In genomic region chr12:40016960-40017359, GRCh38 we compare ENCODE assay signal across 13 cellular contexts.
A peak's percentile ranks its signal among the peaks of the same experiment; 100 is the strongest.
DNase-seq lines count a peak whose midpoint lies in the region; ATAC-seq, FAIRE-seq and TF ChIP-seq lines count a peak whose summit lies in the region.
"Had no signal": no experiment of that assay in that cellular context is flagged by ENCODE, and none has a peak within 500 bp of the region (broad histone marks: within the 10 kb centered on the region; RNA-seq: fewer than 3 reads in every experiment).

No MANE protein-coding gene starts in this region.

- no peak overlapping the region for H3K4me3 ChIP-seq in A549
- H3K4me3 ChIP-seq in HFF-Myc (replicated peaks; ENCODE audit: low read depth, low read length) = no peak overlapping the region
- no peak overlapping the region for H3K4me3 ChIP-seq in astrocyte of the spinal cord (ENCODE audit: low read depth, low read length)
- H3K4me3 ChIP-seq in hepatocyte = no peak overlapping the region
- no peak overlapping the region for H3K4me3 ChIP-seq in esophagus squamous epithelium
- H3K4me3 ChIP-seq: MG63, tibial artery had no signal

- POLR2A ChIA-PET in A549 (lab: Yijun Ruan, JAX) = no interaction called here

- no peak overlapping the region for H2AFZ ChIP-seq in hepatocyte

- H3K9me3 ChIP-seq in A549 (no peaks in the 10 kb centered on the region), hepatocyte (ENCODE audit: low read depth) (no peaks in the 10 kb centered on the region), esophagus squamous epithelium (no peaks in the 10 kb centered on the region)
- H3K9me3 ChIP-seq: MG63, tibial artery had no signal

- no peaks in the 10 kb centered on the region for H4K20me1 ChIP-seq in hepatocyte (ENCODE audit: insufficient read depth, poor library complexity, severe bottlenecking)

- H3K36me3 ChIP-seq in hepatocyte (replicated peaks; ENCODE audit: insufficient read depth, low read depth) (no peaks in the 10 kb centered on the region), esophagus squamous epithelium (no peaks in the 10 kb centered on the region)
- H3K36me3 ChIP-seq: MG63, tibial artery had no signal

- DNase-seq in A549 (ENCODE audit: low read depth in 1 of 2, low spot score in 1 of 2) (peak; percentile 18 to 74), HFF-Myc (ENCODE audit: extremely low read depth, low read depth) (peak; percentile 6), astrocyte of the spinal cord (ENCODE audit: low read depth, low spot score) (peak; percentile 43), hepatocyte (ENCODE audit: low spot score) (peak; percentile 42), esophagus squamous epithelium (lab: John Stamatoyannopoulos, UW) (no peak), middle frontal gyrus (ENCODE audit: extremely low spot score, low spot score) (no peak)
- DNase-seq: activated CD4-positive, alpha-beta T cell treated with anti-CD3 and anti-CD28 coated beads for 48 hours; effector CD8-positive, alpha-beta T cell; MG63; T-cell; tibial artery had no signal

- TF ChIP-seq CTCF in A549 (IDR thresholded peaks at IDR 0.05) (no peak), HFF-Myc (IDR thresholded peaks at IDR 0.05; ENCODE audit: low read depth, low read length, missing control alignments) (no peak), astrocyte of the spinal cord (IDR thresholded peaks at IDR 0.05; ENCODE audit: low read depth, low read length) (no peak), hepatocyte (IDR thresholded peaks at IDR 0.05; ENCODE audit: poor library complexity) (no peak), esophagus squamous epithelium (IDR thresholded peaks at IDR 0.05) (no peak)

- H3K27me3 ChIP-seq in hepatocyte (no peaks in the 10 kb centered on the region), esophagus squamous epithelium (no peaks in the 10 kb centered on the region)
- H3K27me3 ChIP-seq: MG63, tibial artery had no signal

- peaks cover 28% of the 10 kb centered on the region for H3K4me1 ChIP-seq in A549
- H3K4me1 ChIP-seq in hepatocyte (ENCODE audit: insufficient read depth) = no peaks in the 10 kb centered on the region
- no peaks in the 10 kb centered on the region for H3K4me1 ChIP-seq in esophagus squamous epithelium

- H3K27ac ChIP-seq in A549 (0 out of 6 replicates have a peak overlapping the region, but pooled peaks have one; percentile 1 to 25), hepatocyte (peak overlapping the region; percentile 80), esophagus squamous epithelium (no peak overlapping the region)
- H3K27ac ChIP-seq: tibial artery had no signal

- H3K4me2 ChIP-seq in A549 (peak overlapping the region; percentile 49), hepatocyte (no peak overlapping the region)

- no peak for TF ChIP-seq RAD21 in A549 (conservative IDR thresholded peaks at IDR 0.05 in 1 of 2, IDR thresholded peaks at IDR 0.05 in 1 of 2)

- no peaks in the 10 kb centered on the region for H3K79me2 ChIP-seq in hepatocyte

- peak; percentile 18 for FAIRE-seq in A549 (lab: Jason Lieb, UNC)

- H3K9me2 ChIP-seq in hepatocyte (replicated peaks; ENCODE audit: insufficient read depth) = no peaks in the 10 kb centered on the region

- peak; percentile 77 to 93; a peak in 5 of 6 replicates for ATAC-seq in A549
- ATAC-seq in GM18519 (IDR thresholded peaks at IDR 0.05; ENCODE audit: low FRiP score, unreplicated experiment) = no peak
- ATAC-seq in GM19023 (IDR thresholded peaks at IDR 0.05; ENCODE audit: unreplicated experiment) = no peak
- ATAC-seq: T-cell had no signal

- 27% methylated on average over 3 of the region's 3 CpGs for WGBS in A549 (ENCODE audit: missing lambda C conversion rate)
- WGBS in hepatocyte (ENCODE audit: low lambda C conversion rate, missing lambda C conversion rate) = 45% methylated on average over 3 of the region's 3 CpGs
- 63 to 85% methylated on average over 3 of the region's 3 CpGs for WGBS in esophagus squamous epithelium, 2 donors

- in situ Hi-C loops in astrocyte of the spinal cord (cut with HindIII; ENCODE audit: low sequenced_read_pairs) = no loop called here

- intact Hi-C loops in esophagus squamous epithelium (cut with DNase I) = no loop called here

- no peak for TF ChIP-seq EP300 in A549 (IDR thresholded peaks at IDR 0.05)

- CTCF ChIA-PET in A549 (lab: Yijun Ruan, JAX) = no interaction called here

- TF ChIP-seq POLR2A in A549 (IDR thresholded peaks at IDR 0.05; ENCODE audit: low read length) (no peak), esophagus squamous epithelium (IDR thresholded peaks at IDR 0.05) (no peak)

TF ChIP-seq in A549, 52 proteins besides CTCF, POLR2A, EP300 and RAD21:
- TF ChIP-seq PBX3 (IDR thresholded peaks at IDR 0.05) = no peak
- TF ChIP-seq ZFP36 (IDR thresholded peaks at IDR 0.05; ENCODE audit: borderline replicate concordance, partially characterized antibody) = peak; percentile 0
- TF ChIP-seq MAFK (IDR thresholded peaks at IDR 0.05; ENCODE audit: partially characterized antibody) = peak; percentile 9
- no peak for TF ChIP-seq BHLHE40 (IDR thresholded peaks at IDR 0.05; ENCODE audit: low read depth, low read length)
- TF ChIP-seq, protein P1, sequence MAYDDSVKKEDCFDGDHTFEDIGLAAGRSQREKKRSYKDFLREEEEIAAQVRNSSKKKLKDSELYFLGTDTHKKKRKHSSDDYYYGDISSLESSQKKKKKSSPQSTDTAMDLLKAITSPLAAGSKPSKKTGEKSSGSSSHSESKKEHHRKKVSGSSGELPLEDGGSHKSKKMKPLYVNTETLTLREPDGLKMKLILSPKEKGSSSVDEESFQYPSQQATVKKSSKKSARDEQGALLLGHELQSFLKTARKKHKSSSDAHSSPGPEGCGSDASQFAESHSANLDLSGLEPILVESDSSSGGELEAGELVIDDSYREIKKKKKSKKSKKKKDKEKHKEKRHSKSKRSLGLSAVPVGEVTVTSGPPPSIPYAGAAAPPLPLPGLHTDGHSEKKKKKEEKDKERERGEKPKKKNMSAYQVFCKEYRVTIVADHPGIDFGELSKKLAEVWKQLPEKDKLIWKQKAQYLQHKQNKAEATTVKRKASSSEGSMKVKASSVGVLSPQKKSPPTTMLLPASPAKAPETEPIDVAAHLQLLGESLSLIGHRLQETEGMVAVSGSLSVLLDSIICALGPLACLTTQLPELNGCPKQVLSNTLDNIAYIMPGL (CRISPR knock-in tag; IDR thresholded peaks at IDR 0.05; ENCODE audit: borderline replicate concordance) = no peak
- TF ChIP-seq FOSL2 (IDR thresholded peaks at IDR 0.05) = no peak
- TF ChIP-seq FOSL2 (CRISPR knock-in tag; IDR thresholded peaks at IDR 0.05) = peak; percentile 34; the same call in 1 of the 2 replicates
TF ChIP-seq in A549: peak in this region for 3.

Comparison
In these comparisons a context has a peak if more than half of its experiments do, and no peak if none do; other contexts are left out.
1. ATAC-seq: peak in A549 (2 of 2); none in GM18519 (single experiment) and GM19023 (single experiment).
2. DNase-seq: peak in A549 (2 of 2), HFF-Myc (single experiment), astrocyte of the spinal cord (single experiment) and hepatocyte (single experiment); none in esophagus squamous epithelium (single experiment) and middle frontal gyrus (single experiment).
3. H3K27ac ChIP-seq: peak in A549 (2 of 2) and hepatocyte (single experiment); none in esophagus squamous epithelium (0 of 4).